In the genomic region with DNA sequence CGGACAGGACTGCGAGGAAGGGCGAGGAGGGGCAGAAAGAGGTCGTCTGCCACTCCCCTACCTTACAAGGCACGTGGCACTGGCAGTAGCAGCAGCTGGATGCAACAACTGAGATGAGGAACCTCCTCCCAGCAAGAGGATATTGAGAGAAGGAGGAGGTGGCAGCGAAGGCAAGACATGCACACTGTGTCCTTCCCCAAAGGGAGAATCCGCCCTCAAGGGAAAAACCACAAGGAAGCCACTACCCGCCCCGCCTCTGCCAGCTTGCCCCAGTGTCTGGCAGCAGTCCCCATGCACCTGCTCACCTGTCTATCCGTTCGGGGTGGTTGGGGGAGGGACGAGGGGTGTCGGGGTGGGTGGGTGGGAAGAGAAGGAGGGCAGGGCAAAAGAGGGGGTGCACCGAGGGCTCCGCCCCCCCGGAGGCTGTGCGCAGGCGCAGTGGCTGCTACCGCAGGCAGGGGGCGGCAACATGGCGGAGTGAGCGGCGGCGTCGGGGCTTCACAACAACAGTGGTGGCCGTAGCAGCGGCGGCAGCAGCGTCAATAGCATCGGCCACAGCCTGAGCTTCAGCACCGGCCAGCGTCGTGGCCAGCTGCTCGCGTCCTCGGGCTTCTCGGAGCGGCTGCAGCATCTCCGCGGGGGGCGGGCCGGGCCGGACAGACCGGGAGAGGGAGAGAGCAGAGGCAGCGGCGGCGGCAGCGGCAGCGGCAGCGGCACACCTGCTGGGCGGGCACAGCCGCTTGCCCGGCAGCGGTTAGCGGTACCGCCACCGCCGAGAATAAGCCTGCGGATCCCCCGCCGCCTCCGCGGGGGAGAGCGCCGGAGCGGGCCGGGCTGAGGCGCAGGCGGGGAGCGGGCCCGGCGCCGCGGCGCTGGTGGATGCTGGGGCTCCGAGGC, we compare ENCODE assay signal across 1 cellular context.
TF ChIP-seq lines count a peak whose summit lies in the region.

A gene with protein sequence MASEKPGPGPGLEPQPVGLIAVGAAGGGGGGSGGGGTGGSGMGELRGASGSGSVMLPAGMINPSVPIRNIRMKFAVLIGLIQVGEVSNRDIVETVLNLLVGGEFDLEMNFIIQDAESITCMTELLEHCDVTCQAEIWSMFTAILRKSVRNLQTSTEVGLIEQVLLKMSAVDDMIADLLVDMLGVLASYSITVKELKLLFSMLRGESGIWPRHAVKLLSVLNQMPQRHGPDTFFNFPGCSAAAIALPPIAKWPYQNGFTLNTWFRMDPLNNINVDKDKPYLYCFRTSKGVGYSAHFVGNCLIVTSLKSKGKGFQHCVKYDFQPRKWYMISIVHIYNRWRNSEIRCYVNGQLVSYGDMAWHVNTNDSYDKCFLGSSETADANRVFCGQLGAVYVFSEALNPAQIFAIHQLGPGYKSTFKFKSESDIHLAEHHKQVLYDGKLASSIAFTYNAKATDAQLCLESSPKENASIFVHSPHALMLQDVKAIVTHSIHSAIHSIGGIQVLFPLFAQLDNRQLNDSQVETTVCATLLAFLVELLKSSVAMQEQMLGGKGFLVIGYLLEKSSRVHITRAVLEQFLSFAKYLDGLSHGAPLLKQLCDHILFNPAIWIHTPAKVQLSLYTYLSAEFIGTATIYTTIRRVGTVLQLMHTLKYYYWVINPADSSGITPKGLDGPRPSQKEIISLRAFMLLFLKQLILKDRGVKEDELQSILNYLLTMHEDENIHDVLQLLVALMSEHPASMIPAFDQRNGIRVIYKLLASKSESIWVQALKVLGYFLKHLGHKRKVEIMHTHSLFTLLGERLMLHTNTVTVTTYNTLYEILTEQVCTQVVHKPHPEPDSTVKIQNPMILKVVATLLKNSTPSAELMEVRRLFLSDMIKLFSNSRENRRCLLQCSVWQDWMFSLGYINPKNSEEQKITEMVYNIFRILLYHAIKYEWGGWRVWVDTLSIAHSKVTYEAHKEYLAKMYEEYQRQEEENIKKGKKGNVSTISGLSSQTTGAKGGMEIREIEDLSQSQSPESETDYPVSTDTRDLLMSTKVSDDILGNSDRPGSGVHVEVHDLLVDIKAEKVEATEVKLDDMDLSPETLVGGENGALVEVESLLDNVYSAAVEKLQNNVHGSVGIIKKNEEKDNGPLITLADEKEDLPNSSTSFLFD (N-terminal part only) (plus strand): TSS at position 436 of the 897 bp plus-strand sequence. CDS start 551 bp downstream, outside the sequence.

TF ChIP-seq in HEK293, 187 proteins besides CTCF, POLR2A, EP300 and RAD21 (continued from another document):
- TF ChIP-seq, protein P1, sequence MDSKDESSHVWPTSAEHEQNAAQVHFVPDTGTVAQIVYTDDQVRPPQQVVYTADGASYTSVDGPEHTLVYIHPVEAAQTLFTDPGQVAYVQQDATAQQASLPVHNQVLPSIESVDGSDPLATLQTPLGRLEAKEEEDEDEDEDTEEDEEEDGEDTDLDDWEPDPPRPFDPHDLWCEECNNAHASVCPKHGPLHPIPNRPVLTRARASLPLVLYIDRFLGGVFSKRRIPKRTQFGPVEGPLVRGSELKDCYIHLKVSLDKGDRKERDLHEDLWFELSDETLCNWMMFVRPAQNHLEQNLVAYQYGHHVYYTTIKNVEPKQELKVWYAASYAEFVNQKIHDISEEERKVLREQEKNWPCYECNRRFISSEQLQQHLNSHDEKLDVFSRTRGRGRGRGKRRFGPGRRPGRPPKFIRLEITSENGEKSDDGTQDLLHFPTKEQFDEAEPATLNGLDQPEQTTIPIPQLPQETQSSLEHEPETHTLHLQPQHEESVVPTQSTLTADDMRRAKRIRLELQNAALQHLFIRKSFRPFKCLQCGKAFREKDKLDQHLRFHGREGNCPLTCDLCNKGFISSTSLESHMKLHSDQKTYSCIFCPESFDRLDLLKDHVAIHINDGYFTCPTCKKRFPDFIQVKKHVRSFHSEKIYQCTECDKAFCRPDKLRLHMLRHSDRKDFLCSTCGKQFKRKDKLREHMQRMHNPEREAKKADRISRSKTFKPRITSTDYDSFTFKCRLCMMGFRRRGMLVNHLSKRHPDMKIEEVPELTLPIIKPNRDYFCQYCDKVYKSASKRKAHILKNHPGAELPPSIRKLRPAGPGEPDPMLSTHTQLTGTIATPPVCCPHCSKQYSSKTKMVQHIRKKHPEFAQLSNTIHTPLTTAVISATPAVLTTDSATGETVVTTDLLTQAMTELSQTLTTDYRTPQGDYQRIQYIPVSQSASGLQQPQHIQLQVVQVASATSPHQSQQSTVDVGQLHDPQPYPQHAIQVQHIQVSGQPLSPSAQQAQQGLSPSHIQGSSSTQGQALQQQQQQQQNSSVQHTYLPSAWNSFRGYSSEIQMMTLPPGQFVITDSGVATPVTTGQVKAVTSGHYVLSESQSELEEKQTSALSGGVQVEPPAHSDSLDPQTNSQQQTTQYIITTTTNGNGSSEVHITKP (tag by site-specific recombination; IDR thresholded peaks at IDR 0.05): peak; percentile 48
- TF ChIP-seq, protein P2, sequence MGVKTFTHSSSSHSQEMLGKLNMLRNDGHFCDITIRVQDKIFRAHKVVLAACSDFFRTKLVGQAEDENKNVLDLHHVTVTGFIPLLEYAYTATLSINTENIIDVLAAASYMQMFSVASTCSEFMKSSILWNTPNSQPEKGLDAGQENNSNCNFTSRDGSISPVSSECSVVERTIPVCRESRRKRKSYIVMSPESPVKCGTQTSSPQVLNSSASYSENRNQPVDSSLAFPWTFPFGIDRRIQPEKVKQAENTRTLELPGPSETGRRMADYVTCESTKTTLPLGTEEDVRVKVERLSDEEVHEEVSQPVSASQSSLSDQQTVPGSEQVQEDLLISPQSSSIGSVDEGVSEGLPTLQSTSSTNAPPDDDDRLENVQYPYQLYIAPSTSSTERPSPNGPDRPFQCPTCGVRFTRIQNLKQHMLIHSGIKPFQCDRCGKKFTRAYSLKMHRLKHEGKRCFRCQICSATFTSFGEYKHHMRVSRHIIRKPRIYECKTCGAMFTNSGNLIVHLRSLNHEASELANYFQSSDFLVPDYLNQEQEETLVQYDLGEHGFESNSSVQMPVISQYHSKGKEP (tag by site-specific recombination; IDR thresholded peaks at IDR 0.05): peak; percentile 55; the same call in 1 of the 2 replicates
- TF ChIP-seq OSR2 (tag by site-specific recombination; IDR thresholded peaks at IDR 0.05): peak; percentile 21; the same call in 1 of the 2 replicates
- no peak for TF ChIP-seq ZNF266 (tag by site-specific recombination; IDR thresholded peaks at IDR 0.05; ENCODE audit: low read depth)
- TF ChIP-seq ZEB2 (tag by site-specific recombination; IDR thresholded peaks at IDR 0.05): peak; percentile 49; the same call in 1 of the 2 replicates
- TF ChIP-seq ZNF416 (tag by site-specific recombination; IDR thresholded peaks at IDR 0.05): no peak
- no peak for TF ChIP-seq RBAK (tag by site-specific recombination; IDR thresholded peaks at IDR 0.05)
- no peak for TF ChIP-seq KLF7 (tag by site-specific recombination; IDR thresholded peaks at IDR 0.05; ENCODE audit: borderline replicate concordance)
- TF ChIP-seq, protein P3, sequence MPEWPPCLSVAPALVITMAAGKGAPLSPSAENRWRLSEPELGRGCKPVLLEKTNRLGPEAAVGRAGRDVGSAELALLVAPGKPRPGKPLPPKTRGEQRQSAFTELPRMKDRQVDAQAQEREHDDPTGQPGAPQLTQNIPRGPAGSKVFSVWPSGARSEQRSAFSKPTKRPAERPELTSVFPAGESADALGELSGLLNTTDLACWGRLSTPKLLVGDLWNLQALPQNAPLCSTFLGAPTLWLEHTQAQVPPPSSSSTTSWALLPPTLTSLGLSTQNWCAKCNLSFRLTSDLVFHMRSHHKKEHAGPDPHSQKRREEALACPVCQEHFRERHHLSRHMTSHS (tag by site-specific recombination; IDR thresholded peaks at IDR 0.05): no peak
- peak; percentile 76; the same call in 1 of the 2 replicates for TF ChIP-seq IKZF3 (tag by site-specific recombination; IDR thresholded peaks at IDR 0.05)
- peak; percentile 36; the same call in 1 of the 2 replicates for TF ChIP-seq BCL11B (tag by site-specific recombination; IDR thresholded peaks at IDR 0.05; ENCODE audit: low read depth)
- TF ChIP-seq, protein P4, sequence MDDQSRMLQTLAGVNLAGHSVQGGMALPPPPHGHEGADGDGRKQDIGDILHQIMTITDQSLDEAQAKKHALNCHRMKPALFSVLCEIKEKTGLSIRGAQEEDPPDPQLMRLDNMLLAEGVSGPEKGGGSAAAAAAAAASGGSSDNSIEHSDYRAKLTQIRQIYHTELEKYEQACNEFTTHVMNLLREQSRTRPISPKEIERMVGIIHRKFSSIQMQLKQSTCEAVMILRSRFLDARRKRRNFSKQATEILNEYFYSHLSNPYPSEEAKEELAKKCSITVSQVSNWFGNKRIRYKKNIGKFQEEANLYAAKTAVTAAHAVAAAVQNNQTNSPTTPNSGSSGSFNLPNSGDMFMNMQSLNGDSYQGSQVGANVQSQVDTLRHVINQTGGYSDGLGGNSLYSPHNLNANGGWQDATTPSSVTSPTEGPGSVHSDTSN (CRISPR knock-in tag; IDR thresholded peaks at IDR 0.05): peak; percentile 79; the same call in 1 of the 2 replicates
- TF ChIP-seq ZNF623 (tag by site-specific recombination; IDR thresholded peaks at IDR 0.05): no peak
- TF ChIP-seq ZNF610 (tag by site-specific recombination; IDR thresholded peaks at IDR 0.05; ENCODE audit: borderline replicate concordance): 0 out of 2 replicates have a peak, but pooled peaks have one; percentile 31
- TF ChIP-seq GLIS1 (tag by site-specific recombination; IDR thresholded peaks at IDR 0.05): peak; percentile 95
